In genomic region chr9:101166717-101167116, GRCh38 we compare ENCODE assay signal across 21 cellular contexts.
A peak's percentile ranks its signal among the peaks of the same experiment; 100 is the strongest.
DNase-seq lines count a peak whose midpoint lies in the region; ATAC-seq, FAIRE-seq and TF ChIP-seq lines count a peak whose summit lies in the region.
"Had no signal": no experiment of that assay in that cellular context is flagged by ENCODE, and none has a peak within 500 bp of the region (broad histone marks: within the 10 kb centered on the region; RNA-seq: fewer than 3 reads in every experiment).

No MANE protein-coding gene starts in this region.

- peak overlapping the region; percentile 32 for H3K27ac Mint-ChIP-seq in endothelial cell (ENCODE audit: unreplicated experiment)
- H3K27ac Mint-ChIP-seq: CD4-positive, alpha-beta memory T cell; IgD-negative memory B cell had no signal

- intact Hi-C loops in HepG2 (cut with micrococcal nuclease; ENCODE audit: unreplicated experiment) = no loop called here
- intact Hi-C loops in right lobe of liver (cut with DNase I) = no loop called here

- TF ChIP-seq CTCF in HepG2 (CRISPR knock-in tag; IDR thresholded peaks at IDR 0.05) = no peak
- no peak for TF ChIP-seq CTCF in right lobe of liver (IDR thresholded peaks at IDR 0.05)
- no peak for TF ChIP-seq CTCF in endothelial cell (IDR thresholded peaks at IDR 0.05; ENCODE audit: unreplicated experiment)

- H4K20me1 ChIP-seq in HepG2 (ENCODE audit: insufficient read depth, low read length) = no peaks in the 10 kb centered on the region

- H3K4me2 ChIP-seq in HepG2 (ENCODE audit: low read depth, low read length) = peak overlapping the region; percentile 42; the same call in 1 of the 2 replicates

- no TSS peak for BruUV-seq in HepG2 (replicated peaks; lab: Mats Ljungman, UMichigan)

- no peak overlapping the region for H3K9ac ChIP-seq in HepG2 (ENCODE audit: insufficient read depth, low read depth, low read length)

- no peaks in the 10 kb centered on the region for H3K36me3 Mint-ChIP-seq in endothelial cell (ENCODE audit: low read depth, unreplicated experiment)
- H3K36me3 Mint-ChIP-seq: CD4-positive, alpha-beta memory T cell; IgD-negative memory B cell had no signal

- H3K36me3 ChIP-seq in HepG2 (replicated peaks in 1 of 2; ENCODE audit: control insufficient read depth in 1 of 2, insufficient read depth in 2 of 2, low read length in 2 of 2) = no peaks in the 10 kb centered on the region
- no peaks in the 10 kb centered on the region for H3K36me3 ChIP-seq in right lobe of liver

- H3K4me3 Mint-ChIP-seq in endothelial cell (ENCODE audit: unreplicated experiment) = no peak overlapping the region
- H3K4me3 Mint-ChIP-seq: CD4-positive, alpha-beta memory T cell had no signal

- POLR2A ChIA-PET in HepG2 (lab: Yijun Ruan, JAX) = no interaction called here

- no peaks in the 10 kb centered on the region for H3K27me3 ChIP-seq in HepG2 (ENCODE audit: control insufficient read depth in 1 of 2, insufficient read depth in 2 of 2, low read length in 2 of 2)
- H3K27me3 ChIP-seq in right lobe of liver = no peaks in the 10 kb centered on the region

- no peak for FAIRE-seq in HepG2 (lab: Jason Lieb, UNC)
- FAIRE-seq: A204.1, GM12891, H54, HTR-8/SVneo had no signal

- TF ChIP-seq POLR2A in HepG2 (IDR thresholded peaks at IDR 0.05; ENCODE audit: insufficient read depth in 1 of 2, low read depth in 2 of 2, low read length in 2 of 2) = no peak
- TF ChIP-seq POLR2A in right lobe of liver (IDR thresholded peaks at IDR 0.05) = no peak

- H2AFZ ChIP-seq in HepG2 (ENCODE audit: low read length) = no peak overlapping the region

- 79% methylated on average over 2 of the region's 2 CpGs for WGBS in HepG2 (ENCODE audit: low lambda C conversion rate)
- WGBS in right lobe of liver (ENCODE audit: insufficient coverage, low coverage, low lambda C conversion rate, missing lambda C conversion rate) = 50% methylated on average over 2 of the region's 2 CpGs

- H3K79me2 ChIP-seq in HepG2 (ENCODE audit: insufficient read depth, low read length) = no peaks in the 10 kb centered on the region

- ATAC-seq in HepG2 (no peak), right lobe of liver (no peak), HG02763 (IDR thresholded peaks at IDR 0.05; ENCODE audit: unreplicated experiment) (no peak), GM21423 (IDR thresholded peaks at IDR 0.05; ENCODE audit: unreplicated experiment) (no peak)

- no peak for TF ChIP-seq RAD21 in HepG2 (CRISPR knock-in tag; IDR thresholded peaks at IDR 0.05)

- TF ChIP-seq EP300 in HepG2 (IDR thresholded peaks at IDR 0.05; ENCODE audit: low read depth in 2 of 2, low read length in 2 of 2) = no peak
- TF ChIP-seq EP300 in HepG2 (CRISPR knock-in tag; IDR thresholded peaks at IDR 0.05; ENCODE audit: borderline replicate concordance) = no peak

- H3K4me1 Mint-ChIP-seq in endothelial cell (ENCODE audit: unreplicated experiment) = peaks cover 15% of the 10 kb centered on the region
- H3K4me1 Mint-ChIP-seq: CD4-positive, alpha-beta memory T cell; IgD-negative memory B cell had no signal

- CTCF ChIA-PET in HepG2 (lab: Yijun Ruan, JAX; ENCODE audit: low intra/inter-chr PET ratio, low total read pairs) = no interaction called here

- H3K4me3 ChIP-seq in HepG2 (replicated peaks in 1 of 3; ENCODE audit: insufficient read depth in 1 of 3, low read depth in 2 of 3, low read length in 3 of 3) (no peak overlapping the region), right lobe of liver (no peak overlapping the region)

- DNase-seq in HepG2 (ENCODE audit: low spot score) (no peak), right lobe of liver (no peak), astrocyte of the hippocampus (ENCODE audit: low read depth, low spot score) (peak; percentile 2), endothelial cell (ENCODE audit: low spot score) (no peak), HCEC 1CT (no peak)
- DNase-seq: Calu3; CD4-positive, alpha-beta memory T cell; EL; Karpas-422; NCI-H1436; NCI-H1930; NCI-H748 treated with DMSO at 0.1 percent for 48 hours had no signal

- H3K27ac ChIP-seq in HepG2 (ENCODE audit: extremely low read length, insufficient read depth, low read length) (peak overlapping the region; percentile 34), right lobe of liver (no peak overlapping the region), temporal lobe (ENCODE audit: low read depth, low read length) (peak overlapping the region; percentile 45)
- H3K27ac ChIP-seq: RWPE1 had no signal

- in situ Hi-C loops in HepG2 (cut with HindIII; ENCODE audit: extremely low pct_ligation_motif_present, low pct_unique_long_range_greater_than_20kb) = no loop called here

- H3K9me3 Mint-ChIP-seq in endothelial cell (ENCODE audit: unreplicated experiment) = no peaks in the 10 kb centered on the region

- no peaks in the 10 kb centered on the region for H3K27me3 Mint-ChIP-seq in endothelial cell (ENCODE audit: unreplicated experiment)
- H3K27me3 Mint-ChIP-seq: CD4-positive, alpha-beta memory T cell; IgD-negative memory B cell had no signal

- H3K9me3 ChIP-seq in HepG2 (ENCODE audit: low read length) = no peaks in the 10 kb centered on the region
- no peaks in the 10 kb centered on the region for H3K9me3 ChIP-seq in right lobe of liver

- H3K4me1 ChIP-seq in HepG2 (ENCODE audit: insufficient read depth, low read length) = peaks cover 49% of the 10 kb centered on the region
- H3K4me1 ChIP-seq in right lobe of liver = peaks cover 0 to 15% (median 2%) of the 10 kb centered on the region in 4 donors

TF ChIP-seq in HepG2, 621 proteins besides CTCF, POLR2A, EP300 and RAD21:
- TF ChIP-seq ZBTB44 (CRISPR knock-in tag; IDR thresholded peaks at IDR 0.05) (no peak), ATAD3A (CRISPR knock-in tag; IDR thresholded peaks at IDR 0.05) (no peak), ZBTB37 (CRISPR knock-in tag; IDR thresholded peaks at IDR 0.05) (no peak), DZIP1 (CRISPR knock-in tag; IDR thresholded peaks at IDR 0.05) (no peak), ZNF7 (CRISPR knock-in tag; IDR thresholded peaks at IDR 0.05) (no peak), ZNF556 (CRISPR knock-in tag; IDR thresholded peaks at IDR 0.05; ENCODE audit: borderline replicate concordance) (no peak), TBP (CRISPR knock-in tag; IDR thresholded peaks at IDR 0.05) (no peak), KLF6 (CRISPR knock-in tag; IDR thresholded peaks at IDR 0.05) (no peak), JDP2 (CRISPR knock-in tag; IDR thresholded peaks at IDR 0.05; ENCODE audit: borderline replicate concordance) (no peak), ZNF598 (CRISPR knock-in tag; IDR thresholded peaks at IDR 0.05; ENCODE audit: borderline replicate concordance) (no peak)

Comparison
In these comparisons a context has a peak if more than half of its experiments do, and no peak if none do; other contexts are left out.
1. H3K27ac ChIP-seq: peak in HepG2 (single experiment) and temporal lobe (single experiment); none in right lobe of liver (0 of 3).